In genomic region chr13:69857188-69857821, GRCh38 we compare ENCODE assay signal across 8 cellular contexts.
DNase-seq lines count a peak whose midpoint lies in the region; ATAC-seq, FAIRE-seq and TF ChIP-seq lines count a peak whose summit lies in the region.

No MANE protein-coding gene starts in this region.

- H3K4me1 ChIP-seq in OCI-LY3 (ENCODE audit: low read length) (no peaks in the 10 kb centered on the region), endothelial cell of umbilical vein (ENCODE audit: control insufficient read depth, extremely low read depth, insufficient read depth, low read length) (peaks cover 9% of the 10 kb centered on the region), parathyroid adenoma (no peaks in the 10 kb centered on the region)

- H3K27me3 ChIP-seq in OCI-LY3 (ENCODE audit: low read depth, low read length): no peaks in the 10 kb centered on the region
- no peaks in the 10 kb centered on the region for H3K27me3 ChIP-seq in endothelial cell of umbilical vein (ENCODE audit: control insufficient read depth in 2 of 2, insufficient read depth in 2 of 2, low read length in 2 of 2)
- no peaks in the 10 kb centered on the region for H3K27me3 ChIP-seq in parathyroid adenoma (ENCODE audit: control insufficient read depth, insufficient read depth, low read length)

- H4K20me1 ChIP-seq in OCI-LY3 (ENCODE audit: insufficient read depth, low read length) (no peaks in the 10 kb centered on the region), endothelial cell of umbilical vein (replicated peaks; ENCODE audit: control insufficient read depth, extremely low read depth, insufficient read depth, low read length) (no peaks in the 10 kb centered on the region)

- TF ChIP-seq POLR2A in endothelial cell of umbilical vein (IDR thresholded peaks at IDR 0.05; ENCODE audit: low read depth, low read length): no peak

- CTCF ChIA-PET in endothelial cell of umbilical vein (lab: Charles Lee): no interaction called here

- no peak overlapping the region for H3K4me3 ChIP-seq in OCI-LY3 (ENCODE audit: low read length)
- no peak overlapping the region for H3K4me3 ChIP-seq in endothelial cell of umbilical vein (replicated peaks in 1 of 3; ENCODE audit: insufficient read depth in 1 of 3, low read depth in 1 of 3, low read length in 3 of 3)
- no peak overlapping the region for H3K4me3 ChIP-seq in parathyroid adenoma (ENCODE audit: low read depth, low read length)

- dilution Hi-C loops in endothelial cell of umbilical vein (cut with MboI; ENCODE audit: extremely low pct_ligation_motif_present, low sequenced_read_pairs): no loop called here

- no TSS peak for BruUV-seq in endothelial cell of umbilical vein (replicated peaks; lab: Mats Ljungman, UMichigan)

- H3K36me3 ChIP-seq in OCI-LY3 (replicated peaks; ENCODE audit: low read depth, low read length): no peaks in the 10 kb centered on the region
- H3K36me3 ChIP-seq in endothelial cell of umbilical vein (ENCODE audit: control insufficient read depth in 2 of 2, extremely low read depth in 1 of 2, insufficient read depth in 2 of 2, low read length in 2 of 2): no peaks in the 10 kb centered on the region
- H3K36me3 ChIP-seq in parathyroid adenoma (ENCODE audit: control insufficient read depth, insufficient read depth, low read length): no peaks in the 10 kb centered on the region

- TF ChIP-seq RAD21 in Ishikawa (IDR thresholded peaks at IDR 0.05; ENCODE audit: low read depth): peak; percentile 87

- TF ChIP-seq CTCF in OCI-LY3 (IDR thresholded peaks at IDR 0.05; ENCODE audit: low read depth, low read length) (peak; percentile 89), endothelial cell of umbilical vein (IDR thresholded peaks at IDR 0.05; ENCODE audit: extremely low read depth in 1 of 2, insufficient read depth in 1 of 2, low read depth in 1 of 2, low read length in 2 of 2) (peak; percentile 38 to 44), parathyroid adenoma (IDR thresholded peaks at IDR 0.05) (peak; percentile 39)

- H3K79me2 ChIP-seq in OCI-LY3 (ENCODE audit: low read length) (no peaks in the 10 kb centered on the region), endothelial cell of umbilical vein (ENCODE audit: control insufficient read depth, insufficient read depth, low read length) (no peaks in the 10 kb centered on the region), parathyroid adenoma (no peaks in the 10 kb centered on the region)

- TF ChIP-seq EP300 in Ishikawa (IDR thresholded peaks at IDR 0.05; ENCODE audit: borderline replicate concordance): no peak

- FAIRE-seq in G401.6 (lab: Jason Lieb, UNC) (peak; percentile 82), endothelial cell of umbilical vein (lab: Jason Lieb, UNC) (no peak)

- POLR2A ChIA-PET in endothelial cell of umbilical vein (lab: Charles Lee): no interaction called here

- no peak overlapping the region for H3K27ac ChIP-seq in OCI-LY3 (ENCODE audit: low read length)
- no peak overlapping the region for H3K27ac ChIP-seq in endothelial cell of umbilical vein (ENCODE audit: insufficient read depth, low read depth, low read length)
- no peak overlapping the region for H3K27ac ChIP-seq in parathyroid adenoma

- H3K9me3 ChIP-seq in OCI-LY3 (ENCODE audit: insufficient read depth, low read length): no peaks in the 10 kb centered on the region
- H3K9me3 ChIP-seq in endothelial cell of umbilical vein (replicated peaks; ENCODE audit: control insufficient read depth, insufficient read depth, low read length): no peaks in the 10 kb centered on the region
- no peaks in the 10 kb centered on the region for H3K9me3 ChIP-seq in parathyroid adenoma (ENCODE audit: control insufficient read depth, low read length)

- DNase-seq in endothelial cell of umbilical vein (ENCODE audit: low read depth, low spot score) (peak; percentile 64), posterior cingulate gyrus (no peak)
- no peak for DNase-seq in central memory CD4-positive, alpha-beta T cell

- H2AFZ ChIP-seq in OCI-LY3 (ENCODE audit: low read depth, low read length) (no peak overlapping the region), endothelial cell of umbilical vein (ENCODE audit: low read depth, low read length) (peak overlapping the region; percentile 10), parathyroid adenoma (no peak overlapping the region)

- peak; percentile 86 for ATAC-seq in GM21619 (IDR thresholded peaks at IDR 0.05; ENCODE audit: unreplicated experiment)

- H3K4me2 ChIP-seq in OCI-LY3 (ENCODE audit: low read length): no peak overlapping the region
- no peak overlapping the region for H3K4me2 ChIP-seq in endothelial cell of umbilical vein (ENCODE audit: insufficient read depth, low read length)
- H3K4me2 ChIP-seq in parathyroid adenoma (ENCODE audit: low read length): no peak overlapping the region

- intact Hi-C loops in endothelial cell of umbilical vein (cut with micrococcal nuclease) (loop anchor here (1.0 to 10.0 kb wide), 4 partner anchors 293 to 1555 kb away; no protein-coding TSS in a partner anchor), posterior cingulate gyrus (cut with DNase I) (loop anchor here (5.0 kb wide), 1 partner anchor 320 kb away; no protein-coding TSS in a partner anchor)

- H3K9ac ChIP-seq in OCI-LY3 (ENCODE audit: low read length): no peak overlapping the region
- H3K9ac ChIP-seq in endothelial cell of umbilical vein (replicated peaks; ENCODE audit: extremely low read depth, insufficient read depth, low read length): no peak overlapping the region
- H3K9ac ChIP-seq in parathyroid adenoma: no peak overlapping the region

- H3K9me1 ChIP-seq in endothelial cell of umbilical vein (replicated peaks; ENCODE audit: control insufficient read depth, extremely low read depth, insufficient read depth, low read length): no peaks in the 10 kb centered on the region

TF ChIP-seq in Ishikawa, 13 proteins besides CTCF, POLR2A, EP300 and RAD21:
- TF ChIP-seq TCF12 (IDR thresholded peaks at IDR 0.05; ENCODE audit: low read depth): no peak
- peak; percentile 45; the same call in 1 of the 2 replicates for TF ChIP-seq FOXM1 (IDR thresholded peaks at IDR 0.05; ENCODE audit: borderline replicate concordance, low read depth)

TF ChIP-seq in endothelial cell of umbilical vein, 7 proteins besides CTCF, POLR2A, EP300 and RAD21:
- TF ChIP-seq GATA2 (IDR thresholded peaks at IDR 0.05; ENCODE audit: insufficient read depth, insufficient read length, low read depth, low read length) (no peak), JUN (IDR thresholded peaks at IDR 0.05; ENCODE audit: borderline replicate concordance, insufficient read depth, insufficient read length, low read depth) (no peak), MAX (IDR thresholded peaks at IDR 0.05; ENCODE audit: insufficient read depth, insufficient read length) (no peak), MYC (IDR thresholded peaks at IDR 0.05; ENCODE audit: low read depth, low read length) (no peak), EZH2 (IDR thresholded peaks at IDR 0.05; ENCODE audit: borderline replicate concordance, low read depth, low read length, severe bottlenecking) (no peak), POLR2AphosphoS5 (IDR thresholded peaks at IDR 0.05; ENCODE audit: insufficient read depth, low read depth, low read length) (no peak)

Comparison
In these comparisons a context has a peak if more than half of its experiments do, and no peak if none do; other contexts are left out.
1. CTCF ChIP-seq: peak in every context shown above with its lines; median percentile 89 in OCI-LY3; 41 in endothelial cell of umbilical vein; 39 in parathyroid adenoma.